Comparison of ENCODE assay signal across 19 cellular contexts in genomic region chr6:7271205-7271534, GRCh38.
"Had no signal": no experiment of that assay in that cellular context is flagged by ENCODE, and none has a peak within 500 bp of the region (broad histone marks: within the 10 kb centered on the region; RNA-seq: fewer than 3 reads in every experiment).

No MANE protein-coding gene starts in this region.

- H3K36me3 Mint-ChIP-seq: activated naive CD8-positive, alpha-beta T cell treated with anti-CD3 and anti-CD28 coated beads, Interleukin-2, amount 10 ng/mL, durations not matched to agents 7 days and 5 days had no signal

- H3K27me3 Mint-ChIP-seq: activated naive CD8-positive, alpha-beta T cell treated with anti-CD3 and anti-CD28 coated beads, Interleukin-2, amount 10 ng/mL, durations not matched to agents 7 days and 5 days; naive B cell; progenitor cell of endocrine pancreas had no signal

- H3K36me3 ChIP-seq: colonic mucosa, esophagus muscularis mucosa, lower lobe of right lung, thyroid gland, upper lobe of right lung had no signal

- H3K27me3 ChIP-seq: colonic mucosa, esophagus muscularis mucosa, thyroid gland, upper lobe of right lung had no signal

- H3K27ac ChIP-seq: colonic mucosa, esophagus muscularis mucosa, lower lobe of right lung, thyroid gland, upper lobe of right lung had no signal

- H3K4me3 ChIP-seq: colonic mucosa, esophagus muscularis mucosa, lower lobe of right lung, thyroid gland, upper lobe of right lung had no signal

- H3K4me1 ChIP-seq: colonic mucosa, lower lobe of right lung, upper lobe of right lung had no signal

- H3K4me3 Mint-ChIP-seq: activated naive CD8-positive, alpha-beta T cell treated with anti-CD3 and anti-CD28 coated beads, Interleukin-2, amount 10 ng/mL, durations not matched to agents 7 days and 5 days; stimulated activated naive CD8-positive, alpha-beta T cell treated with anti-CD3 and anti-CD28 coated beads, Interleukin-15, Interleukin-2, amounts not matched to agents 100 ng/mL and 50 ng/mL, for 24 hours had no signal

- H3K27ac Mint-ChIP-seq: activated naive CD8-positive, alpha-beta T cell treated with anti-CD3 and anti-CD28 coated beads, Interleukin-2, amount 10 ng/mL, durations not matched to agents 7 days and 5 days; progenitor cell of endocrine pancreas; stimulated activated naive CD8-positive, alpha-beta T cell treated with anti-CD3 and anti-CD28 coated beads, Interleukin-15, Interleukin-2, amounts not matched to agents 100 ng/mL and 50 ng/mL, for 24 hours had no signal

- H3K4me1 Mint-ChIP-seq: activated naive CD8-positive, alpha-beta T cell treated with anti-CD3 and anti-CD28 coated beads, Interleukin-2, amount 10 ng/mL, durations not matched to agents 7 days and 5 days had no signal

- DNase-seq: activated CD4-positive, alpha-beta T cell treated with anti-CD3 and anti-CD28 coated beads for 48 hours; activated gamma-delta T cell treated with Interleukin-2 at 50 U/mL for 16 hours; activated naive CD8-positive, alpha-beta T cell treated with anti-CD3 and anti-CD28 coated beads, Interleukin-2, amount 10 ng/mL, durations not matched to agents 7 days and 5 days; amniotic stem cell; colonic mucosa; hypothalamus; islet precursor cell; left cardiac atrium; lower lobe of right lung; naive B cell; retina; SK-N-SH; stimulated activated CD4-positive, alpha-beta T cell treated with anti-CD3 and anti-CD28 coated beads, Interleukin-12 subunit alpha, Interleukin-12 subunit beta, amount 100 ng/mL, for 4 hours; substantia nigra; upper lobe of right lung had no signal

- H3K9me3 Mint-ChIP-seq: stimulated activated naive CD8-positive, alpha-beta T cell treated with anti-CD3 and anti-CD28 coated beads, Interleukin-15, Interleukin-2, amounts not matched to agents 100 ng/mL and 50 ng/mL, for 24 hours had no signal

- H3K9ac ChIP-seq: SK-N-SH had no signal

- H3K9me3 ChIP-seq: colonic mucosa, esophagus muscularis mucosa, lower lobe of right lung, SK-N-SH, thyroid gland, upper lobe of right lung had no signal
